11 cellular contexts compared by ENCODE assay signal in the genomic region with DNA sequence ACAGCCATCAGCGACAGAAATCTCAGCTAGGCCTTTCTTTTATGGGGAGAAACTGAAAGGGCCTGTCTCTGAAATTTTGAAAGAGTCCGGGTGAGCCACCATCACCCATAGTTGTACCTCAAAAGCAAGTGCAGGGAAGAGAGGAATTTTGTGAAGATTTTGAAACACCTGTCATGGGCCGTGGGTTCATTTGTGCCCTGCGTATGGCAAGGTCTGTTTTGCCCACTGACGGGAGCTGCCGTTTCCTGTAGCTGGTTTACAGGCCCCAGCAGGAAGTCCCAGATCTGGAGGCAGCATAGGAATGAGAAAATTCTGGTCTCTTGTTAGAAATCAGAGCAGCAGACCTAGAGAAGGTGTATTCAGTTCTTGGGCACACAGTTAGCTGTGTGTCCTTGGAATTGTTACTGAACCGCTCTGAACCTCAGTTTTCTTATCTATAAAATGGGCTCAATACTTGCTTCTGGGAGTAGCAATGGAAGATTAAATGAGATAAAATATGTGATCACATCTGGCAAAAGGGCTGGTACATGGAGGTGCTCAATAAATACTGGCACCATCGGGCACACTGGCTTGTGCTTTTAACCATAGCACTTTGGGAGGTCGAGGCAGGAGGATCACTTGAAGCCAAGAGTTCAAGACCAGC. TPM values are rescaled to one million over a fixed set of nuclear protein-coding genes. Genes with fewer than 3 reads are reported as not detected.
"Had no signal": no experiment of that assay in that cellular context is flagged by ENCODE, and none has a peak within 500 bp of the region (broad histone marks: within the 10 kb centered on the region; RNA-seq: fewer than 3 reads in every experiment).

No MANE protein-coding gene starts in this region.

- H3K27me3 ChIP-seq: dorsolateral prefrontal cortex, SJSA1, transverse colon had no signal

- H3K27ac ChIP-seq: SJSA1 had no signal

- H3K4me3 Mint-ChIP-seq: neural crest cell had no signal

- H3K4me1 ChIP-seq: SJSA1 had no signal

- H3K4me3 ChIP-seq: dorsolateral prefrontal cortex, SJSA1, transverse colon had no signal

- H3K36me3 ChIP-seq: SJSA1, transverse colon had no signal

- DNase-seq: cerebellar nuclear complex; dorsolateral prefrontal cortex; hippocampal formation; kidney glomerular epithelial cell; mesendoderm; stimulated activated CD4-positive, alpha-beta T cell treated with anti-CD3 and anti-CD28 coated beads, Interleukin-4, amount 100 ng/mL, for 24 hours; SW 1271; T-helper 9 cell; transverse colon had no signal

- H3K9me3 ChIP-seq: SJSA1, transverse colon had no signal

RNA-seq across cellular contexts. Expression of gene MAN1C1, which starts 52.5 kb away (rescaled TPM):
- total RNA-seq: SJSA1 had no signal
